In the genomic region with DNA sequence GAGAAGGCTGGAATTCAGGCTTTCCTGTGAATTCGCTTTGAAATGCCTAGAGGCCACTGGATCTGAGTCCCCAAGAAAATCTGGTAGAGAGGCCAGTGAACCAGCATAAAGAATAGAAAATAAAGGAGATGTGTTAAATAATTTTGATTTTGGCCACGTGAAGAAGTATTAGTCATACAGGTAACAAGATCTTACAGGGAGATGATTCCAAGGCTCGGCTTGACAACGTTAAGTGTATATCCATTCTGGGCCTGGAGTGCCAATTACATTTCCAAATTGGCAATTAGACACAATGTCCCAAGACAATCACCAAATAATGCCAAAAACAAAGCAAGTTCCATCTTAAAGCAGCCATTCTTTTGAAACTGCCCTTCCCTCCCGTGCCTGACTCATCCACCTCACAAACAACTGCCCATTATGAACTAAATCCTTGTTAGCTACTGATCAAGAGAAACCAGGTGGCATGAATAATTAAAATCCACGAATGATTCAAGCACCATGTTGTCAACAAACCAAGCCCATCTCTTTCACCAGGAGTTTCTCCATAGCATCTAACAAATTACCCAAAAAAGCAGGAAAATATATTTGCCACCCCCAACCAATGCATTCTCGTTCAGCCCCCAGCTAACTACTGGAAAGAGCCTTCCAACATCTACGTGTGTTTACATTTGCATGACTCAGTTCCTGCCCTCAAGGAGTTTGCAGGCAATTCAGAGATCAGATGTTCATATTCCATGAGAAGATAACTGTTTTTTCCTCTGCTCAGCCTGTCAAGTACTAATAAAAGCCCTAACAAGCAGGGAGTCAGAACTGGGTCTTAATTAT, we compare ENCODE assay signal across 17 cellular contexts. TPM values are rescaled to one million over a fixed set of nuclear protein-coding genes. Genes with fewer than 3 reads are reported as not detected.
DNase-seq lines count a peak whose midpoint lies in the region; ATAC-seq and TF ChIP-seq lines count a peak whose summit lies in the region.
"Had no signal": no experiment of that assay in that cellular context is flagged by ENCODE, and none has a peak within 500 bp of the region (broad histone marks: within the 10 kb centered on the region; RNA-seq: fewer than 3 reads in every experiment).

No MANE protein-coding gene starts in this region.

- peak; percentile 91 for DNase-seq in ELR (ENCODE audit: low read depth)
- DNase-seq in NCI-H69 (lab: John Stamatoyannopoulos, UW), result peak; percentile 49
- no peak for DNase-seq in caudate nucleus (lab: John Stamatoyannopoulos, UW)
- no peak for DNase-seq in neural crest cell (ENCODE audit: low read depth, low spot score)
- no peak for DNase-seq in NOMO-1 treated with DMSO at 0.1 percent for 48 hours (lab: John Stamatoyannopoulos, UW; ENCODE audit: unreplicated experiment)
- no peak for DNase-seq in cortex of kidney (lab: John Stamatoyannopoulos, UW)
- DNase-seq in NCI-H510A treated with DMSO at 0.1 percent for 48 hours (lab: John Stamatoyannopoulos, UW), result no peak
- DNase-seq: activated CD4-positive, alpha-beta T cell treated with anti-CD3 and anti-CD28 coated beads, Interleukin-2, amount 10 ng/mL, durations not matched to agents 24 days and 14 days; kidney glomerular epithelial cell; NCI-H1417 treated with DMSO at 0.1 percent for 48 hours; NCI-H524 treated with DMSO at 0.1 percent for 48 hours; stimulated activated CD4-positive, alpha-beta T cell treated with anti-CD3 and anti-CD28 coated beads, Interleukin-4, amount 100 ng/mL, for 4 hours had no signal

- no peaks in the 10 kb centered on the region for H3K36me3 Mint-ChIP-seq in neural crest cell (ENCODE audit: low read depth)
- H3K36me3 Mint-ChIP-seq: activated naive CD8-positive, alpha-beta T cell had no signal

- H3K27ac Mint-ChIP-seq in neural crest cell (ENCODE audit: unreplicated experiment), result peak overlapping the region; percentile 1
- H3K27ac Mint-ChIP-seq: activated CD4-positive, alpha-beta T cell treated with anti-CD3 and anti-CD28 coated beads, Interleukin-2, amount 10 ng/mL, durations not matched to agents 24 days and 14 days; activated naive CD8-positive, alpha-beta T cell; B cell; type B pancreatic cell had no signal

- H3K4me1 Mint-ChIP-seq in neural crest cell, result no peaks in the 10 kb centered on the region
- H3K4me1 Mint-ChIP-seq: activated CD4-positive, alpha-beta T cell treated with anti-CD3 and anti-CD28 coated beads, Interleukin-2, amount 10 ng/mL, durations not matched to agents 24 days and 14 days had no signal

- no peak for ATAC-seq in HG02798 (IDR thresholded peaks at IDR 0.05; ENCODE audit: poor library complexity, unreplicated experiment)
- ATAC-seq: Right ventricle myocardium inferior had no signal

- H3K9me3 Mint-ChIP-seq in neural crest cell, result no peaks in the 10 kb centered on the region
- H3K9me3 Mint-ChIP-seq: activated CD4-positive, alpha-beta T cell treated with anti-CD3 and anti-CD28 coated beads, Interleukin-2, amount 10 ng/mL, durations not matched to agents 24 days and 14 days; type B pancreatic cell had no signal

- H3K27ac ChIP-seq in caudate nucleus (ENCODE audit: low read depth, low read length), result peak overlapping the region; percentile 13

- peaks cover 31% of the 10 kb centered on the region for H3K27me3 Mint-ChIP-seq in neural crest cell (ENCODE audit: low read depth)

- TF ChIP-seq CTCF in neural crest cell (conservative IDR thresholded peaks at IDR 0.05), result no peak

- H3K4me3 Mint-ChIP-seq in neural crest cell, result no peak overlapping the region
- H3K4me3 Mint-ChIP-seq: activated CD4-positive, alpha-beta T cell treated with anti-CD3 and anti-CD28 coated beads, Interleukin-2, amount 10 ng/mL, durations not matched to agents 24 days and 14 days; activated naive CD8-positive, alpha-beta T cell; B cell; type B pancreatic cell had no signal

RNA-seq across cellular contexts. Expression of a gene that starts 8.5 kb away (rescaled TPM):
- 0.93 and 1.7 TPM in 2 replicates for total RNA-seq in neural crest cell
- total RNA-seq: activated CD4-positive, alpha-beta T cell treated with anti-CD3 and anti-CD28 coated beads, Interleukin-2, amount 10 ng/mL, durations not matched to agents 24 days and 14 days had no signal

Comparison
In these comparisons a context has a peak if more than half of its experiments do, and no peak if none do; other contexts are left out.
1. DNase-seq: peak in ELR (single experiment) and NCI-H69 (single experiment); none in caudate nucleus (0 of 61), neural crest cell (single experiment), NOMO-1 treated with DMSO at 0.1 percent for 48 hours (single experiment), cortex of kidney (single experiment) and NCI-H510A treated with DMSO at 0.1 percent for 48 hours (single experiment).